Comparison of ENCODE assay signal across 4 cellular contexts in genomic region chr12:103816663-103817062, GRCh38.
TF ChIP-seq lines count a peak whose summit lies in the region.

No MANE protein-coding gene starts in this region.

TF ChIP-seq in SK-N-SH treated with all-trans-retinoic acid at 6 μM for 48 hours, 23 proteins besides CTCF, POLR2A, EP300 and RAD21:
- no peak for TF ChIP-seq ZNF8 (CRISPR knock-in tag; IDR thresholded peaks at IDR 0.05)
- TF ChIP-seq ISL1 (CRISPR knock-in tag; IDR thresholded peaks at IDR 0.05) = 0 out of 2 replicates have a peak, but pooled peaks have one; percentile 6

TF ChIP-seq in SK-N-SH, 30 proteins besides CTCF, POLR2A, EP300 and RAD21 (continues in another document):
- TF ChIP-seq GABPA (IDR thresholded peaks at IDR 0.05; ENCODE audit: low read depth) = no peak
- TF ChIP-seq IRF3 (IDR thresholded peaks at IDR 0.05; ENCODE audit: low read depth, low read length) = no peak
- TF ChIP-seq SIN3A (IDR thresholded peaks at IDR 0.05; ENCODE audit: borderline replicate concordance, low read depth, low read length) = no peak
- TF ChIP-seq, protein P1, sequence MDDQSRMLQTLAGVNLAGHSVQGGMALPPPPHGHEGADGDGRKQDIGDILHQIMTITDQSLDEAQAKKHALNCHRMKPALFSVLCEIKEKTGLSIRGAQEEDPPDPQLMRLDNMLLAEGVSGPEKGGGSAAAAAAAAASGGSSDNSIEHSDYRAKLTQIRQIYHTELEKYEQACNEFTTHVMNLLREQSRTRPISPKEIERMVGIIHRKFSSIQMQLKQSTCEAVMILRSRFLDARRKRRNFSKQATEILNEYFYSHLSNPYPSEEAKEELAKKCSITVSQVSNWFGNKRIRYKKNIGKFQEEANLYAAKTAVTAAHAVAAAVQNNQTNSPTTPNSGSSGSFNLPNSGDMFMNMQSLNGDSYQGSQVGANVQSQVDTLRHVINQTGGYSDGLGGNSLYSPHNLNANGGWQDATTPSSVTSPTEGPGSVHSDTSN (IDR thresholded peaks at IDR 0.05) = no peak
- TF ChIP-seq, protein P2, sequence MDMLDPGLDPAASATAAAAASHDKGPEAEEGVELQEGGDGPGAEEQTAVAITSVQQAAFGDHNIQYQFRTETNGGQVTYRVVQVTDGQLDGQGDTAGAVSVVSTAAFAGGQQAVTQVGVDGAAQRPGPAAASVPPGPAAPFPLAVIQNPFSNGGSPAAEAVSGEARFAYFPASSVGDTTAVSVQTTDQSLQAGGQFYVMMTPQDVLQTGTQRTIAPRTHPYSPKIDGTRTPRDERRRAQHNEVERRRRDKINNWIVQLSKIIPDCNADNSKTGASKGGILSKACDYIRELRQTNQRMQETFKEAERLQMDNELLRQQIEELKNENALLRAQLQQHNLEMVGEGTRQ (IDR thresholded peaks at IDR 0.05; ENCODE audit: borderline replicate concordance, low read depth, low read length) = no peak
- no peak for TF ChIP-seq MAX (IDR thresholded peaks at IDR 0.05; ENCODE audit: low read depth)
- no peak for TF ChIP-seq SMC3 (IDR thresholded peaks at IDR 0.05; ENCODE audit: low read depth, low read length)
- TF ChIP-seq NFIC (IDR thresholded peaks at IDR 0.05; ENCODE audit: borderline replicate concordance) = no peak
- TF ChIP-seq REST (IDR thresholded peaks at IDR 0.05; ENCODE audit: low read depth, low read length) = no peak
- TF ChIP-seq YY1 (IDR thresholded peaks at IDR 0.05; ENCODE audit: low read depth) = no peak
- TF ChIP-seq FOXM1 (IDR thresholded peaks at IDR 0.05; ENCODE audit: low read depth) = no peak

TF ChIP-seq in A549, 52 proteins besides CTCF, POLR2A, EP300 and RAD21:
- TF ChIP-seq POLR2AphosphoS2 (conservative IDR thresholded peaks at IDR 0.05; ENCODE audit: low read length) (no peak), NPAS2 (CRISPR knock-in tag; IDR thresholded peaks at IDR 0.05; ENCODE audit: borderline replicate concordance) (no peak), MAX (IDR thresholded peaks at IDR 0.05) (no peak), CBX8 (IDR thresholded peaks at IDR 0.05) (no peak), RCOR1 (IDR thresholded peaks at IDR 0.05; ENCODE audit: low read depth, low read length) (no peak)
- TF ChIP-seq, protein P2 (IDR thresholded peaks at IDR 0.05) = no peak

TF ChIP-seq in K562, 482 proteins besides CTCF, POLR2A, EP300 and RAD21:
- TF ChIP-seq TFE3 (CRISPR knock-in tag; IDR thresholded peaks at IDR 0.05) (no peak), MLX (CRISPR knock-in tag; conservative IDR thresholded peaks at IDR 0.05) (no peak), ZNF253 (CRISPR knock-in tag; conservative IDR thresholded peaks at IDR 0.05) (no peak), ILF3 (IDR thresholded peaks at IDR 0.05; ENCODE audit: borderline replicate concordance) (no peak), ATF7 (IDR thresholded peaks at IDR 0.05) (0 out of 2 replicates have a peak, but pooled peaks have one; percentile 32), JUND (IDR thresholded peaks at IDR 0.05; ENCODE audit: borderline replicate concordance, low read depth, low read length) (no peak), JUND (tag; IDR thresholded peaks at IDR 0.05; ENCODE audit: borderline replicate concordance, low read depth, low read length) (peak; percentile 19; the same call in 1 of the 3 replicates), MBD1 (CRISPR knock-in tag; IDR thresholded peaks at IDR 0.05) (no peak), CEBPB (tag; IDR thresholded peaks at IDR 0.05) (0 out of 2 replicates have a peak, but pooled peaks have one; percentile 9), ARHGAP35 (IDR thresholded peaks at IDR 0.05; ENCODE audit: partially characterized antibody) (no peak), THRB (CRISPR knock-in tag; conservative IDR thresholded peaks at IDR 0.05) (no peak), XRCC4 (IDR thresholded peaks at IDR 0.05; ENCODE audit: extremely low read depth, insufficient read depth, insufficient read length) (no peak), ZNF146 (CRISPR knock-in tag; IDR thresholded peaks at IDR 0.05; ENCODE audit: unreplicated experiment) (no peak), ZFP36 (IDR thresholded peaks at IDR 0.05; ENCODE audit: low read depth, low read length, partially characterized antibody) (no peak), FOXO4 (CRISPR knock-in tag; IDR thresholded peaks at IDR 0.05) (no peak), CEBPG (CRISPR knock-in tag; IDR thresholded peaks at IDR 0.05) (no peak), CEBPG (tag; conservative IDR thresholded peaks at IDR 0.05 in 1 of 2, IDR thresholded peaks at IDR 0.05 in 1 of 2) (peak in 1 of 2 experiments; percentile 52; a peak in 3 of 4 replicates), NFYB (IDR thresholded peaks at IDR 0.05; ENCODE audit: extremely low read depth, insufficient read length) (no peak), PTBP1 (IDR thresholded peaks at IDR 0.05; ENCODE audit: low read depth, low read length) (no peak), ATF3 (IDR thresholded peaks at IDR 0.05) (peak; percentile 78), ATF3 (CRISPR knock-in tag; conservative IDR thresholded peaks at IDR 0.05) (no peak), BDP1 (IDR thresholded peaks at IDR 0.05; ENCODE audit: insufficient read depth, insufficient read length) (no peak)
TF ChIP-seq in K562: peak in this region for 5.
